15 cellular contexts compared by ENCODE assay signal in genomic region chr6:7088076-7088742, GRCh38. TPM values are rescaled to one million over a fixed set of nuclear protein-coding genes. Genes with fewer than 3 reads are reported as not detected.
DNase-seq lines count a peak whose midpoint lies in the region; ATAC-seq, FAIRE-seq and TF ChIP-seq lines count a peak whose summit lies in the region.
"Had no signal": no experiment of that assay in that cellular context is flagged by ENCODE, and none has a peak within 500 bp of the region (broad histone marks: within the 10 kb centered on the region; RNA-seq: fewer than 3 reads in every experiment).

No MANE protein-coding gene starts in this region.

- H3K27ac ChIP-seq in HCT116 (ENCODE audit: low read depth, low read length) (no peak overlapping the region), GM12878 (ENCODE audit: control insufficient read depth, insufficient read depth) (no peak overlapping the region), aorta (ENCODE audit: low read depth in 1 of 2, low read length in 2 of 2) (no peak overlapping the region)
- H3K27ac ChIP-seq: right lobe of liver had no signal

- intact Hi-C loops in HCT116 (cut with micrococcal nuclease) = no loop called here
- intact Hi-C loops in GM12878 (cut with micrococcal nuclease; ENCODE audit: unreplicated experiment) = loop anchor here (5.0 kb wide), 1 partner anchor 411 kb away; no protein-coding TSS in a partner anchor
- intact Hi-C loops in aorta (cut with DNase I) = no loop called here

- no peak overlapping the region for H3K4me3 ChIP-seq in HCT116 (replicated peaks in 1 of 2; ENCODE audit: low read depth in 1 of 2, low read length in 2 of 2)
- peak overlapping the region; percentile 48; the same call in 1 of the 2 replicates for H3K4me3 ChIP-seq in GM12878
- H3K4me3 ChIP-seq in aorta (ENCODE audit: low read length in 2 of 2) = no peak overlapping the region
- H3K4me3 ChIP-seq: right lobe of liver had no signal

- peaks cover 0 to 10% of the 10 kb centered on the region in 2 experiments; a peak in 1 of 4 replicates for H3K4me1 ChIP-seq in HCT116 (ENCODE audit: control insufficient read depth in 1 of 2, insufficient read depth in 2 of 2, low read length in 2 of 2)
- peaks cover 18% of the 10 kb centered on the region for H3K4me1 ChIP-seq in GM12878 (ENCODE audit: control insufficient read depth, insufficient read depth, low read length)
- no peaks in the 10 kb centered on the region for H3K4me1 ChIP-seq in aorta (ENCODE audit: control insufficient read depth in 1 of 2, insufficient read depth in 2 of 2, low read length in 2 of 2)

- H3K4me3 Mint-ChIP-seq in activated T-cell treated with anti-CD3 and anti-CD28 coated beads, Interleukin-2, amount 50 U/mL, for 24 hours = peak overlapping the region; percentile 69
- H3K4me3 Mint-ChIP-seq in stimulated activated memory B cell treated with anti-CD40 and anti-IgM and Interleukin-4, amounts not matched to agents 10 μg/mL and 1 μg/mL and 100 μg/mL, for 72 hours = no peak overlapping the region

- BruUV-seq in HCT116 (replicated peaks; lab: Mats Ljungman, UMichigan) (no TSS peak), GM12878 (replicated peaks; lab: Mats Ljungman, UMichigan) (no TSS peak)

- H3K4me2 ChIP-seq in HCT116 (ENCODE audit: low read length) = no peak overlapping the region
- H3K4me2 ChIP-seq in GM12878 (ENCODE audit: control insufficient read depth, insufficient read depth) = peak overlapping the region; percentile 91

- H3K9me3 Mint-ChIP-seq in activated T-cell treated with anti-CD3 and anti-CD28 coated beads, Interleukin-2, amount 50 U/mL, for 24 hours = no peaks in the 10 kb centered on the region
- H3K9me3 Mint-ChIP-seq in stimulated activated memory B cell treated with anti-CD40 and anti-IgM and Interleukin-4, amounts not matched to agents 10 μg/mL and 1 μg/mL and 100 μg/mL, for 72 hours = no peaks in the 10 kb centered on the region

- DNase-seq in activated T-cell treated with anti-CD3 and anti-CD28 coated beads, Interleukin-2, amount 50 U/mL, for 24 hours = no peak
- DNase-seq in activated T-cell treated with anti-CD3 and anti-CD28 coated beads for 4 hours (no peak), HCT116 (ENCODE audit: low read depth, low spot score) (no peak), GM12878 (ENCODE audit: low read depth, low spot score) (no peak), aorta (no peak)
- DNase-seq: anterior cingulate cortex, islet precursor cell, NCI-H1417 treated with DMSO at 0.1 percent for 48 hours, NCI-H446, nucleus accumbens, right lobe of liver had no signal

- H3K79me2 ChIP-seq in HCT116 (ENCODE audit: insufficient read depth, low read length) (no peaks in the 10 kb centered on the region), GM12878 (ENCODE audit: control insufficient read depth, insufficient read depth, low read length) (no peaks in the 10 kb centered on the region)

- H2AFZ ChIP-seq in HCT116 (ENCODE audit: low read depth, low read length, poor library complexity, severe bottlenecking) = peak overlapping the region; percentile 45
- peak overlapping the region; percentile 45 for H2AFZ ChIP-seq in GM12878 (ENCODE audit: control insufficient read depth, low read depth, low read length)

- CTCF ChIA-PET in HCT116 (lab: Charles Lee) = no interaction called here
- CTCF ChIA-PET in GM12878 (lab: Yijun Ruan, JAX) = interaction anchor here (0.8 to 4.8 kb wide), 11 partner anchors 11 to 300 kb away, joined by 3 to 33 read pairs (median 12); no protein-coding TSS in a partner anchor

- H4K20me1 ChIP-seq in HCT116 (ENCODE audit: insufficient read depth) = no peaks in the 10 kb centered on the region
- H4K20me1 ChIP-seq in GM12878 (ENCODE audit: control insufficient read depth, insufficient read depth) = no peaks in the 10 kb centered on the region

- TF ChIP-seq POLR2A in HCT116 (IDR thresholded peaks at IDR 0.05; ENCODE audit: borderline replicate concordance, extremely low read depth, insufficient read depth, insufficient read length) (no peak), GM12878 (IDR thresholded peaks at IDR 0.05; ENCODE audit: low read depth, low read length) (no peak)

- H3K27me3 Mint-ChIP-seq in activated T-cell treated with anti-CD3 and anti-CD28 coated beads, Interleukin-2, amount 50 U/mL, for 24 hours = peaks cover 5% of the 10 kb centered on the region
- no peaks in the 10 kb centered on the region for H3K27me3 Mint-ChIP-seq in stimulated activated memory B cell treated with anti-CD40 and anti-IgM and Interleukin-4, amounts not matched to agents 10 μg/mL and 1 μg/mL and 100 μg/mL, for 72 hours

- RAD21 ChIA-PET in HCT116 (lab: Charles Lee; ENCODE audit: low non-redundant PET in 1 of 2, low total read pairs in 2 of 2, uncharacterized antibody in 2 of 2, unreplicated experiment in 2 of 2) (no interaction called here), GM12878 (lab: Charles Lee; ENCODE audit: unreplicated experiment) (interaction anchor here (1.3 to 4.6 kb wide), 18 partner anchors 12 to 412 kb away, joined by 3 to 28 read pairs (median 10); partner anchors contain the start of gene RREB1)

- H3K9ac ChIP-seq in HCT116 (ENCODE audit: low read length) (no peak overlapping the region), GM12878 (ENCODE audit: control insufficient read depth, insufficient read depth, low read length) (0 out of 2 replicates have a peak overlapping the region, but pooled peaks have one; percentile 19)

- TF ChIP-seq CTCF in HCT116 (IDR thresholded peaks at IDR 0.05 in 2 of 3, conservative IDR thresholded peaks at IDR 0.05 in 1 of 3; ENCODE audit: borderline replicate concordance in 1 of 3, insufficient read depth in 1 of 3, low read depth in 2 of 3, low read length in 2 of 3) (no peak), GM12878 (IDR thresholded peaks at IDR 0.05 in 2 of 3, conservative IDR thresholded peaks at IDR 0.05 in 1 of 3; ENCODE audit: control insufficient read depth in 2 of 3, extremely low read depth in 1 of 3, insufficient read depth in 1 of 3, low read depth in 3 of 3, low read length in 3 of 3) (no peak)

- H3K27ac Mint-ChIP-seq in activated T-cell treated with anti-CD3 and anti-CD28 coated beads, Interleukin-2, amount 50 U/mL, for 24 hours = peak overlapping the region; percentile 86
- H3K27ac Mint-ChIP-seq in stimulated activated memory B cell treated with anti-CD40 and anti-IgM and Interleukin-4, amounts not matched to agents 10 μg/mL and 1 μg/mL and 100 μg/mL, for 72 hours = peak overlapping the region; percentile 86

- H3K36me3 ChIP-seq in HCT116 (ENCODE audit: control insufficient read depth in 1 of 2, insufficient read depth in 2 of 2, low read length in 2 of 2) (no peaks in the 10 kb centered on the region), GM12878 (ENCODE audit: control insufficient read depth in 2 of 2, insufficient read depth in 2 of 2, low read length in 1 of 2) (no peaks in the 10 kb centered on the region), aorta (ENCODE audit: control insufficient read depth in 1 of 2, insufficient read depth in 2 of 2, low read length in 1 of 2) (no peaks in the 10 kb centered on the region)
- H3K36me3 ChIP-seq: right lobe of liver had no signal

- no peaks in the 10 kb centered on the region for H3K27me3 ChIP-seq in HCT116 (ENCODE audit: insufficient read depth, low read length)
- no peaks in the 10 kb centered on the region for H3K27me3 ChIP-seq in GM12878 (replicated peaks in 1 of 2; ENCODE audit: control insufficient read depth in 2 of 2, insufficient read depth in 2 of 2, low read length in 1 of 2)
- no peaks in the 10 kb centered on the region for H3K27me3 ChIP-seq in aorta (ENCODE audit: control insufficient read depth in 1 of 2, insufficient read depth in 2 of 2, low read length in 1 of 2)
- H3K27me3 ChIP-seq: right lobe of liver had no signal

- TF ChIP-seq EP300 in GM12878 (IDR thresholded peaks at IDR 0.05; ENCODE audit: borderline replicate concordance in 1 of 2, control insufficient read depth in 1 of 2, low read depth in 2 of 2, low read length in 2 of 2) = no peak

- TF ChIP-seq RAD21 in HCT116 (IDR thresholded peaks at IDR 0.05; ENCODE audit: low read depth) = no peak
- no peak for TF ChIP-seq RAD21 in GM12878 (IDR thresholded peaks at IDR 0.05; ENCODE audit: insufficient read depth, low read depth, low read length)

- no peak for ATAC-seq in HCT116
- 0 out of 3 replicates have a peak, but pooled peaks have one; percentile 3 for ATAC-seq in GM12878
- ATAC-seq in stimulated activated memory B cell treated with anti-CD40 and anti-IgM and Interleukin-4, amounts not matched to agents 10 μg/mL and 1 μg/mL and 100 μg/mL, for 72 hours = no peak
- no peak for ATAC-seq in HG02973 (IDR thresholded peaks at IDR 0.05; ENCODE audit: unreplicated experiment)
- ATAC-seq in HG03196 (IDR thresholded peaks at IDR 0.05; ENCODE audit: unreplicated experiment) = no peak
- no peak for ATAC-seq in aorta (ENCODE audit: low FRiP score)

- H3K9me3 ChIP-seq in HCT116 (ENCODE audit: control insufficient read depth in 1 of 2, insufficient read depth in 1 of 2, low read depth in 1 of 2, low read length in 2 of 2) = no peaks in the 10 kb centered on the region
- no peaks in the 10 kb centered on the region for H3K9me3 ChIP-seq in GM12878 (replicated peaks; ENCODE audit: control insufficient read depth, insufficient read depth, low read length)
- no peaks in the 10 kb centered on the region for H3K9me3 ChIP-seq in aorta (ENCODE audit: control insufficient read depth, low read length)
- H3K9me3 ChIP-seq: right lobe of liver had no signal

- SMC1A ChIA-PET in GM12878 (lab: Charles Lee; ENCODE audit: uncharacterized antibody, unreplicated experiment) = interaction anchor here (1.0 to 3.5 kb wide), 25 partner anchors 8 to 367 kb away, joined by 3 to 40 read pairs (median 7); partner anchors contain the start of gene RREB1

- H3K36me3 Mint-ChIP-seq in activated T-cell treated with anti-CD3 and anti-CD28 coated beads, Interleukin-2, amount 50 U/mL, for 24 hours (ENCODE audit: low read depth) = no peaks in the 10 kb centered on the region
- no peaks in the 10 kb centered on the region for H3K36me3 Mint-ChIP-seq in stimulated activated memory B cell treated with anti-CD40 and anti-IgM and Interleukin-4, amounts not matched to agents 10 μg/mL and 1 μg/mL and 100 μg/mL, for 72 hours

- no peak for FAIRE-seq in GM12878 (lab: Jason Lieb, UNC)
- FAIRE-seq: H1 had no signal

- POLR2A ChIA-PET in HCT116 (lab: Charles Lee) (no interaction called here), GM12878 (lab: Charles Lee) (interaction anchor here (0.6 to 1.3 kb wide), 3 partner anchors 12 to 23 kb away, joined by 3 to 7 read pairs (median 3); no protein-coding TSS in a partner anchor)

- H3K4me1 Mint-ChIP-seq in activated T-cell treated with anti-CD3 and anti-CD28 coated beads, Interleukin-2, amount 50 U/mL, for 24 hours (ENCODE audit: low read depth) = peaks cover 35% of the 10 kb centered on the region
- H3K4me1 Mint-ChIP-seq in stimulated activated memory B cell treated with anti-CD40 and anti-IgM and Interleukin-4, amounts not matched to agents 10 μg/mL and 1 μg/mL and 100 μg/mL, for 72 hours = peaks cover 37% of the 10 kb centered on the region

- H3K9me2 ChIP-seq in HCT116 (ENCODE audit: insufficient read depth) = no peaks in the 10 kb centered on the region

- in situ Hi-C loops in GM12878 (cut with MboI) = no loop called here

- 0% methylated on average over 2 of the region's 2 CpGs for WGBS in GM12878 (ENCODE audit: insufficient coverage, insufficient replicate concordance, low lambda C conversion rate, missing lambda C conversion rate)
- 44 to 58% methylated on average over 2 of the region's 2 CpGs for WGBS in aorta, 2 donors

RNA-seq across cellular contexts. Expression of gene RREB1, which starts 19.6 kb away (rescaled TPM):
- 47.9 TPM for total RNA-seq in HCT116 (2021; ENCODE audit: unreplicated experiment)
- 21.4 and 26.4 TPM in 2 replicates for polyA plus RNA-seq in HCT116 (2012)
- 160 and 173 TPM in 2 replicates for total RNA-seq in GM12878 (2013; cell fraction: nucleolus; rRNA removed)
- total RNA-seq in GM12878 (2014; rRNA removed) = 12.3 and 14.9 TPM in 2 replicates
- total RNA-seq in GM12878 (2014; rRNA removed; fragmentation: Illumina TruSeq; extraction: Trizol) = 12.4 and 12.5 TPM in 2 replicates
- 27.3 and 30.3 TPM in 2 replicates for total RNA-seq in GM12878 (2021)
- polyA plus RNA-seq in GM12878 (2011; ENCODE audit: low read depth) = 5.8 TPM
- 2.9 and 3.1 TPM in 2 replicates for polyA plus RNA-seq in GM12878 (2011; rRNA removed)
- polyA plus RNA-seq in GM12878 (2011; cell fraction: cytosol; rRNA removed) = 2.9 and 4.9 TPM in 2 replicates
- polyA plus RNA-seq in GM12878 (2011; cell fraction: nucleus; rRNA removed) = 13.5 and 17.6 TPM in 2 replicates
- 11.1 and 11.2 TPM in 2 replicates for polyA plus RNA-seq in GM12878 (2012)
- polyA plus RNA-seq in GM12878 (2014; fragmentation: Illumina TruSeq; extraction: Trizol) = 4.4 and 7.2 TPM in 2 replicates
- polyA plus RNA-seq in GM12878 (2014; fragmentation: Nextera tagmentation; extraction: Ambion mirVana) = 1 to 10 TPM; 1.9 to 2.1 TPM
- 9.3 and 11.3 TPM in 2 replicates for polyA plus RNA-seq in GM12878 (2014; rRNA removed)
- polyA plus RNA-seq in GM12878 (2016; fragmentation: Nextera tagmentation; extraction: Ambion mirVana) = 1 to 10 TPM; 7.9 to 9.9 TPM
- 39.6 and 43.2 TPM in 2 replicates for polyA minus RNA-seq in GM12878 (2011; rRNA and poly(A)+ RNA removed)
- polyA minus RNA-seq in GM12878 (2011; cell fraction: cytosol; rRNA and poly(A)+ RNA removed) = 10.9 and 14.4 TPM in 2 replicates
- polyA minus RNA-seq in GM12878 (2011; cell fraction: nucleus; rRNA and poly(A)+ RNA removed) = 39.0 and 65.1 TPM in 2 replicates
- 10 to 100 TPM; 30.7 to 44.7 TPM for total RNA-seq in aorta
- polyA plus RNA-seq in aorta = 1 to 10 TPM; 3.5 to 4.9 TPM
